In genomic region chr19:4583961-4584669, GRCh38 we compare ENCODE assay signal across 10 cellular contexts. TPM values are rescaled to one million over a fixed set of nuclear protein-coding genes. Genes with fewer than 3 reads are reported as not detected.
DNase-seq lines count a peak whose midpoint lies in the region; ATAC-seq, FAIRE-seq and TF ChIP-seq lines count a peak whose summit lies in the region.
"Had no signal": no experiment of that assay in that cellular context is flagged by ENCODE, and none has a peak within 500 bp of the region (broad histone marks: within the 10 kb centered on the region; RNA-seq: fewer than 3 reads in every experiment).

No MANE protein-coding gene starts in this region.

- H3K27me3 ChIP-seq in OCI-LY1 (ENCODE audit: insufficient read depth, low read length) (no peaks in the 10 kb centered on the region; the same call in 1 of the 2 replicates), endothelial cell of umbilical vein (ENCODE audit: control insufficient read depth in 2 of 2, insufficient read depth in 2 of 2, low read length in 2 of 2) (no peaks in the 10 kb centered on the region), trophoblast cell (ENCODE audit: insufficient read depth, low read length) (peaks cover 33% of the 10 kb centered on the region), transverse colon (peaks cover 89% of the 10 kb centered on the region)

- H3K9me2 ChIP-seq in OCI-LY1 (ENCODE audit: low read depth, low read length) = no peaks in the 10 kb centered on the region

- peak; percentile 63 for FAIRE-seq in endothelial cell of umbilical vein (lab: Jason Lieb, UNC)
- FAIRE-seq: islet of Langerhans had no signal

- intact Hi-C loops in endothelial cell of umbilical vein (cut with micrococcal nuclease) = no loop called here
- intact Hi-C loops in transverse colon (cut with DNase I; ENCODE audit: low total_unique reads) = no loop called here

- H3F3A ChIP-seq in OCI-LY1 (ENCODE audit: insufficient read depth, low read length) = no peaks in the 10 kb centered on the region

- dilution Hi-C loops in endothelial cell of umbilical vein (cut with MboI; ENCODE audit: extremely low pct_ligation_motif_present, low sequenced_read_pairs) = no loop called here

- no peaks in the 10 kb centered on the region for H3K79me1 ChIP-seq in trophoblast cell (ENCODE audit: low read length)

- no peak overlapping the region for H2AK5ac ChIP-seq in trophoblast cell (ENCODE audit: low read length)

- H3K14ac ChIP-seq in trophoblast cell (ENCODE audit: low read length) = no peak overlapping the region

- H3K4ac ChIP-seq in trophoblast cell (ENCODE audit: low read depth, low read length) = no peak overlapping the region

- no peak for ATAC-seq in activated CD4-positive, CD25-positive, alpha-beta regulatory T cell treated with anti-CD3 and anti-CD28 coated beads, Interleukin-2, amount 50 U/mL, for 24 hours

- H4K12ac ChIP-seq in trophoblast cell (ENCODE audit: low read depth, low read length) = no peak overlapping the region

- no CpG with 5 or more reads among the region's 49 CpGs for WGBS in trophoblast cell (ENCODE audit: extremely low coverage, insufficient coverage, insufficient read length)
- 6% methylated on average over 2 of the region's 49 CpGs; no CpG with 5 or more reads in 1 of the 2 donors for WGBS in transverse colon (ENCODE audit: low coverage in 1 of 2), 2 donors

- TF ChIP-seq POLR2A in endothelial cell of umbilical vein (IDR thresholded peaks at IDR 0.05; ENCODE audit: low read depth, low read length) = no peak
- no peak for TF ChIP-seq POLR2A in transverse colon (IDR thresholded peaks at IDR 0.05)

- CTCF ChIA-PET in endothelial cell of umbilical vein (lab: Charles Lee) = interaction anchor here (0.7 to 1.9 kb wide), 9 partner anchors 8 to 52 kb away, joined by 3 to 9 read pairs (median 3); partner anchors contain the start of gene SEMA6B

- H2AFZ ChIP-seq in OCI-LY1 (ENCODE audit: low read length) (no peak overlapping the region), endothelial cell of umbilical vein (ENCODE audit: low read depth, low read length) (peak overlapping the region; percentile 74), trophoblast cell (ENCODE audit: insufficient read depth, low read length, poor library complexity) (peak overlapping the region; percentile 56)

- no peak for TF ChIP-seq EP300 in transverse colon (IDR thresholded peaks at IDR 0.05; ENCODE audit: low read depth)

- TF ChIP-seq CTCF in OCI-LY1 (IDR thresholded peaks at IDR 0.05; ENCODE audit: low read length) = no peak
- TF ChIP-seq CTCF in endothelial cell of umbilical vein (IDR thresholded peaks at IDR 0.05; ENCODE audit: extremely low read depth in 1 of 2, insufficient read depth in 1 of 2, low read depth in 1 of 2, low read length in 2 of 2) = no peak
- TF ChIP-seq CTCF in transverse colon (IDR thresholded peaks at IDR 0.05) = no peak

- no peak overlapping the region for H4K8ac ChIP-seq in trophoblast cell (ENCODE audit: low read depth, low read length)

- H3K36me3 ChIP-seq in OCI-LY1 (ENCODE audit: insufficient read depth, low read length) (no peaks in the 10 kb centered on the region), endothelial cell of umbilical vein (ENCODE audit: control insufficient read depth in 2 of 2, extremely low read depth in 1 of 2, insufficient read depth in 2 of 2, low read length in 2 of 2) (no peaks in the 10 kb centered on the region), trophoblast cell (ENCODE audit: control insufficient read depth in 1 of 2, insufficient read depth in 2 of 2, low read length in 2 of 2) (no peaks in the 10 kb centered on the region), transverse colon (no peaks in the 10 kb centered on the region)

- no peak overlapping the region for H3K9ac ChIP-seq in OCI-LY1 (ENCODE audit: low read length)
- H3K9ac ChIP-seq in endothelial cell of umbilical vein (replicated peaks; ENCODE audit: extremely low read depth, insufficient read depth, low read length) = peak overlapping the region; percentile 45
- H3K9ac ChIP-seq in trophoblast cell (ENCODE audit: low read length) = no peak overlapping the region

- H3K9me3 ChIP-seq in OCI-LY1 (ENCODE audit: low read length) (no peaks in the 10 kb centered on the region), endothelial cell of umbilical vein (replicated peaks; ENCODE audit: control insufficient read depth, insufficient read depth, low read length) (no peaks in the 10 kb centered on the region), trophoblast cell (ENCODE audit: insufficient read depth, low read depth, low read length) (no peaks in the 10 kb centered on the region), transverse colon (no peaks in the 10 kb centered on the region)

- no peak overlapping the region for H2BK5ac ChIP-seq in trophoblast cell (ENCODE audit: low read depth, low read length, poor library complexity)

- DNase-seq in G401 (ENCODE audit: low spot score) = peak; percentile 49
- DNase-seq in endothelial cell of umbilical vein (ENCODE audit: low read depth, low spot score) = peak; percentile 24
- DNase-seq in trophoblast cell = no peak
- no peak for DNase-seq in transverse colon
- DNase-seq in cerebellar cortex (ENCODE audit: low spot score) = no peak
- DNase-seq in amniotic stem cell (lab: John Stamatoyannopoulos, UW) = no peak

- POLR2A ChIA-PET in endothelial cell of umbilical vein (lab: Charles Lee) = no interaction called here

- no peak overlapping the region for H3K27ac ChIP-seq in OCI-LY1 (ENCODE audit: low read depth, low read length, poor library complexity, severe bottlenecking)
- H3K27ac ChIP-seq in endothelial cell of umbilical vein (ENCODE audit: insufficient read depth, low read depth, low read length) = no peak overlapping the region
- no peak overlapping the region for H3K27ac ChIP-seq in trophoblast cell (ENCODE audit: low read depth, low read length)
- no peak overlapping the region for H3K27ac ChIP-seq in transverse colon

- H3K23ac ChIP-seq in trophoblast cell (ENCODE audit: low read length) = no peak overlapping the region

- in situ Hi-C loops in G401 (cut with HindIII; ENCODE audit: low sequenced_read_pairs) (no loop called here), transverse colon (cut with MboI; ENCODE audit: low pct_ligation_motif_present in 1 of 4, low pct_unique_long_range_greater_than_20kb in 1 of 4, low sequenced_read_pairs in 3 of 4) (no loop called here)

- H3K4me2 ChIP-seq in OCI-LY1 (ENCODE audit: low read length) (peak overlapping the region; percentile 55), endothelial cell of umbilical vein (ENCODE audit: insufficient read depth, low read length) (peak overlapping the region; percentile 67), trophoblast cell (ENCODE audit: low read length) (peak overlapping the region; percentile 56)

- H3K79me2 ChIP-seq in OCI-LY1 (ENCODE audit: insufficient read depth, low read length) (no peaks in the 10 kb centered on the region), endothelial cell of umbilical vein (ENCODE audit: control insufficient read depth, insufficient read depth, low read length) (no peaks in the 10 kb centered on the region), trophoblast cell (ENCODE audit: control insufficient read depth, insufficient read depth, low read length, poor library complexity) (no peaks in the 10 kb centered on the region)

- H4K20me1 ChIP-seq in OCI-LY1 (ENCODE audit: insufficient read depth, low read length) (no peaks in the 10 kb centered on the region), endothelial cell of umbilical vein (replicated peaks; ENCODE audit: control insufficient read depth, extremely low read depth, insufficient read depth, low read length) (no peaks in the 10 kb centered on the region)

- peaks cover 7% of the 10 kb centered on the region for H3K4me1 ChIP-seq in OCI-LY1 (ENCODE audit: insufficient read depth, low read length, severe bottlenecking)
- peaks cover 20% of the 10 kb centered on the region for H3K4me1 ChIP-seq in endothelial cell of umbilical vein (ENCODE audit: control insufficient read depth, extremely low read depth, insufficient read depth, low read length)
- peaks cover 4 to 7% of the 10 kb centered on the region in 2 experiments for H3K4me1 ChIP-seq in trophoblast cell (ENCODE audit: control insufficient read depth in 1 of 2, insufficient read depth in 2 of 2, low read length in 2 of 2)
- peaks cover 9 to 20% (median 15%) of the 10 kb centered on the region in 4 donors for H3K4me1 ChIP-seq in transverse colon

- no peak overlapping the region for H3K18ac ChIP-seq in trophoblast cell (ENCODE audit: low read length)

- no peak overlapping the region for H2BK12ac ChIP-seq in trophoblast cell (ENCODE audit: low read length)

- H3K4me3 ChIP-seq in OCI-LY1 (ENCODE audit: low read depth, low read length, poor library complexity, severe bottlenecking) (peak overlapping the region; percentile 44), endothelial cell of umbilical vein (replicated peaks in 1 of 3; ENCODE audit: insufficient read depth in 1 of 3, low read depth in 1 of 3, low read length in 3 of 3) (peak overlapping the region; percentile 31 to 64 (median 55)), trophoblast cell (ENCODE audit: low read depth, low read length) (no peak overlapping the region), transverse colon (peak overlapping the region in 2 of 4 donors; percentile 17 to 43)

- no peaks in the 10 kb centered on the region for H3K9me1 ChIP-seq in endothelial cell of umbilical vein (replicated peaks; ENCODE audit: control insufficient read depth, extremely low read depth, insufficient read depth, low read length)

- H4K91ac ChIP-seq in trophoblast cell (ENCODE audit: low read depth, low read length) = no peak overlapping the region

- BruUV-seq in endothelial cell of umbilical vein (replicated peaks; lab: Mats Ljungman, UMichigan) = no TSS peak

- no peak overlapping the region for H2BK120ac ChIP-seq in trophoblast cell (ENCODE audit: insufficient read depth, low read length, poor library complexity)

RNA-seq across cellular contexts. Expression of gene SEMA6B, which starts 24.6 kb away (rescaled TPM):
- total RNA-seq in G401 (2014; rRNA removed; shearing (Covaris generic)) = 147 and 162 TPM in 2 replicates
- 166 and 176 TPM in 2 replicates for total RNA-seq in endothelial cell of umbilical vein
- 97.8 and 108 TPM in 2 replicates for polyA plus RNA-seq in endothelial cell of umbilical vein
- 72.3 and 85.5 TPM in 2 replicates for polyA plus RNA-seq in endothelial cell of umbilical vein (2011; cell fraction: cytosol; rRNA removed)
- polyA plus RNA-seq in endothelial cell of umbilical vein (2011; cell fraction: nucleus; rRNA removed) = 63.8 and 64.4 TPM in 2 replicates
- polyA plus RNA-seq in endothelial cell of umbilical vein (2012) = 72.0 and 81.2 TPM in 2 replicates
- polyA minus RNA-seq in endothelial cell of umbilical vein = 110 and 142 TPM in 2 replicates
- 0.31 TPM for polyA minus RNA-seq in endothelial cell of umbilical vein (2011; cell fraction: cytosol; rRNA and poly(A)+ RNA removed)
- polyA minus RNA-seq in endothelial cell of umbilical vein (2011; cell fraction: nucleus; rRNA and poly(A)+ RNA removed) = 30.1 and 46.2 TPM in 2 replicates
- polyA plus RNA-seq in trophoblast cell (2013) = 0.36 and 0.38 TPM in 2 replicates
- 1 to 10 TPM in 3 of 4 donors, under 1 TPM in 1; 1.00 to 4.1 (median 1.7) TPM for total RNA-seq in transverse colon

RNA-seq across cellular contexts. Expression of gene LRG1, which starts 44.3 kb away (rescaled TPM):
- total RNA-seq in G401 (2014; rRNA removed; shearing (Covaris generic)) = 0.25 and 0.41 TPM in 2 replicates
- total RNA-seq in endothelial cell of umbilical vein (0.31 and 0.42 TPM in 2 replicates), transverse colon (10 to 100 TPM in 3 of 4 donors, 1 to 10 TPM in 1; 1.9 to 18.1 (median 14.4) TPM)
- 0.21 and 0.24 TPM in 2 replicates for polyA plus RNA-seq in endothelial cell of umbilical vein
- polyA plus RNA-seq in endothelial cell of umbilical vein (2011; cell fraction: cytosol; rRNA removed) = 0.17 and 0.18 TPM in 2 replicates
- 0.24 and 0.26 TPM in 2 replicates for polyA plus RNA-seq in endothelial cell of umbilical vein (2011; cell fraction: nucleus; rRNA removed)
- 0.15 TPM in 1 of 2 replicates, not detected in the other for polyA plus RNA-seq in endothelial cell of umbilical vein (2012)
- 0.17 and 0.45 TPM in 2 replicates for polyA minus RNA-seq in endothelial cell of umbilical vein
- not detected for polyA minus RNA-seq in endothelial cell of umbilical vein (2011; cell fraction: cytosol; rRNA and poly(A)+ RNA removed)
- polyA minus RNA-seq in endothelial cell of umbilical vein (2011; cell fraction: nucleus; rRNA and poly(A)+ RNA removed) = 0.24 TPM in 2 replicates
- polyA plus RNA-seq in trophoblast cell (2013) = 1.7 and 1.8 TPM in 2 replicates

RNA-seq across cellular contexts. Expression of gene PLIN5, which starts 49.1 kb away (rescaled TPM):
- total RNA-seq in G401 (2014; rRNA removed; shearing (Covaris generic)) = 3.5 TPM in 1 of 2 replicates, not detected in the other
- total RNA-seq in endothelial cell of umbilical vein = 0.24 TPM in 1 of 2 replicates, not detected in the other
- 0.17 and 0.24 TPM in 2 replicates for polyA plus RNA-seq in endothelial cell of umbilical vein
- 0.05 and 0.18 TPM in 2 replicates for polyA plus RNA-seq in endothelial cell of umbilical vein (2011; cell fraction: cytosol; rRNA removed)
- 0.32 and 0.74 TPM in 2 replicates for polyA plus RNA-seq in endothelial cell of umbilical vein (2011; cell fraction: nucleus; rRNA removed)
- 0.13 TPM in 1 of 2 replicates, not detected in the other for polyA plus RNA-seq in endothelial cell of umbilical vein (2012)
- polyA minus RNA-seq in endothelial cell of umbilical vein = not detected in 2 replicates
- not detected for polyA minus RNA-seq in endothelial cell of umbilical vein (2011; cell fraction: cytosol; rRNA and poly(A)+ RNA removed)
- polyA minus RNA-seq in endothelial cell of umbilical vein (2011; cell fraction: nucleus; rRNA and poly(A)+ RNA removed) = 0.29 and 0.43 TPM in 2 replicates
- polyA plus RNA-seq in trophoblast cell (2013) = 0.17 and 0.22 TPM in 2 replicates
- 1 to 10 TPM in 3 of 4 donors, not detected in 1; 2.7 to 6.7 (median 6.0) TPM for total RNA-seq in transverse colon
- total RNA-seq: M059J had no signal

RNA-seq across cellular contexts. Expression of gene TNFAIP8L1, which starts 55.2 kb away (rescaled TPM):
- total RNA-seq in G401 (2014; rRNA removed; shearing (Covaris generic)) = 5.7 and 6.6 TPM in 2 replicates
- total RNA-seq in endothelial cell of umbilical vein (53.7 and 56.1 TPM in 2 replicates), transverse colon (10 to 100 TPM in 1 of 4 donors, 1 to 10 TPM in 3; 4.5 to 12.0 (median 8.5) TPM)
- 40.0 and 44.8 TPM in 2 replicates for polyA plus RNA-seq in endothelial cell of umbilical vein
- polyA plus RNA-seq in endothelial cell of umbilical vein (2011; cell fraction: cytosol; rRNA removed) = 33.4 and 37.4 TPM in 2 replicates
- polyA plus RNA-seq in endothelial cell of umbilical vein (2011; cell fraction: nucleus; rRNA removed) = 19.3 and 19.4 TPM in 2 replicates
- 21.5 and 29.8 TPM in 2 replicates for polyA plus RNA-seq in endothelial cell of umbilical vein (2012)
- polyA minus RNA-seq in endothelial cell of umbilical vein = 32.6 and 35.4 TPM in 2 replicates
- 1.2 TPM for polyA minus RNA-seq in endothelial cell of umbilical vein (2011; cell fraction: cytosol; rRNA and poly(A)+ RNA removed)
- 15.8 and 24.1 TPM in 2 replicates for polyA minus RNA-seq in endothelial cell of umbilical vein (2011; cell fraction: nucleus; rRNA and poly(A)+ RNA removed)
- 6.4 and 7.0 TPM in 2 replicates for polyA plus RNA-seq in trophoblast cell (2013)

Comparison
In these comparisons a context has a peak if more than half of its experiments do, and no peak if none do; other contexts are left out.
1. DNase-seq: peak in G401 (single experiment) and endothelial cell of umbilical vein (single experiment); none in trophoblast cell (0 of 2), transverse colon (single experiment), cerebellar cortex (single experiment) and amniotic stem cell (single experiment).
2. RNA of gene SEMA6B, which starts 24.6 kb away (total RNA-seq): 166 to 176 TPM in endothelial cell of umbilical vein and 147 to 162 TPM in G401; 1.00 to 4.1 TPM in transverse colon; every median in the first group is over 10 times any median in the second.
3. Peak in every context shown above with its lines, with median percentiles within 50 percentile points of each other: H3K4me2 ChIP-seq.